Comparison of ENCODE assay signal across 11 cellular contexts in the genomic region with DNA sequence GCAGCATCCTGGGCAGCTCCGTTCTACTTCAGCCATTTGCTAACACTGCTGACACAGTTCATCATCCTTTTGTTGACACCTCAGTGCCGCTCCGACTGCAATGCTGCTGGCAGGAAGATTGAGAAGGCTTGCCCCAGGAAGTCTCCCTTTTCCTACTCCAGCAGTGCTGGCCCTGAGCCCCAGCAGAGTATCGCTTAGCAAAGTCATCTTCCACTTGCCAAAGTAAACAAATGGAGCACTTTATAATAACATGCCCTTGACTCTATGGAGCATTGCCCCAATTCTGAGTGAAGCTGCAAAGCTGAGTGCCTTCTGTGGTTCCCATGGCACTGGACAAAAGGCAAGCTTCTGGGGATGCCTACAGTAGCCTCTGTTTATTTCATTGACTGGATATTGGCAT. TPM values are rescaled to one million over a fixed set of nuclear protein-coding genes. Genes with fewer than 3 reads are reported as not detected.
A peak's percentile ranks its signal among the peaks of the same experiment; 100 is the strongest.
DNase-seq lines count a peak whose midpoint lies in the region; ATAC-seq and TF ChIP-seq lines count a peak whose summit lies in the region.
"Had no signal": no experiment of that assay in that cellular context is flagged by ENCODE, and none has a peak within 500 bp of the region (broad histone marks: within the 10 kb centered on the region; RNA-seq: fewer than 3 reads in every experiment).

No MANE protein-coding gene starts in this region.

- H3K36me3 ChIP-seq in endodermal cell (ENCODE audit: control insufficient read depth, insufficient read depth, low read length) (no peaks in the 10 kb centered on the region), neural progenitor cell (no peaks in the 10 kb centered on the region)

- H3K9ac ChIP-seq in endodermal cell (ENCODE audit: extremely low read depth, low read length, poor library complexity, severe bottlenecking) = no peak overlapping the region
- H3K9ac ChIP-seq in neural progenitor cell = no peak overlapping the region

- no peaks in the 10 kb centered on the region for H3K27me3 ChIP-seq in endodermal cell (ENCODE audit: control insufficient read depth, insufficient read depth, low read length, poor library complexity, severe bottlenecking)
- no peaks in the 10 kb centered on the region for H3K27me3 ChIP-seq in neural progenitor cell

- H3K27me3 Mint-ChIP-seq in endodermal cell (ENCODE audit: insufficient read depth) (peaks cover under 1% of the 10 kb centered on the region), neural progenitor cell (ENCODE audit: insufficient read depth, low read depth) (no peaks in the 10 kb centered on the region)

- no peaks in the 10 kb centered on the region for H3K9me3 ChIP-seq in endodermal cell (ENCODE audit: control insufficient read depth, low read length)
- no peaks in the 10 kb centered on the region for H3K9me3 ChIP-seq in neural progenitor cell (ENCODE audit: low read depth)

- no peaks in the 10 kb centered on the region for H4K20me1 ChIP-seq in neural progenitor cell (ENCODE audit: low read depth)

- H3K36me3 Mint-ChIP-seq in endodermal cell (ENCODE audit: low read depth) (no peaks in the 10 kb centered on the region), neural progenitor cell (no peaks in the 10 kb centered on the region)
- H3K36me3 Mint-ChIP-seq: activated naive CD4-positive, alpha-beta T cell treated with anti-CD3 and anti-CD28 coated beads, Interleukin-2, amount 50 U/mL, for 24 hours had no signal

- H3K9me3 Mint-ChIP-seq in endodermal cell (no peaks in the 10 kb centered on the region), neural progenitor cell (no peaks in the 10 kb centered on the region)
- H3K9me3 Mint-ChIP-seq: activated naive CD4-positive, alpha-beta T cell treated with anti-CD3 and anti-CD28 coated beads, Interleukin-2, amount 50 U/mL, for 24 hours had no signal

- WGBS in endodermal cell (ENCODE audit: insufficient coverage in 1 of 2, insufficient read length in 1 of 2), 2 experiments = 67 to 87% methylated on average over 3 to 4 of the region's 4 CpGs

- H3K4me3 Mint-ChIP-seq in endodermal cell (no peak overlapping the region), neural progenitor cell (no peak overlapping the region)
- H3K4me3 Mint-ChIP-seq: activated naive CD4-positive, alpha-beta T cell treated with anti-CD3 and anti-CD28 coated beads, Interleukin-2, amount 50 U/mL, for 24 hours had no signal

- TF ChIP-seq CTCF in endodermal cell (conservative IDR thresholded peaks at IDR 0.05) (no peak), neural progenitor cell (IDR thresholded peaks at IDR 0.05) (no peak)

- H2AFZ ChIP-seq in neural progenitor cell (replicated peaks) = no peak overlapping the region

- no peaks in the 10 kb centered on the region for H3K79me2 ChIP-seq in neural progenitor cell (ENCODE audit: low read depth)

- peaks cover 28% of the 10 kb centered on the region for H3K4me1 Mint-ChIP-seq in endodermal cell
- H3K4me1 Mint-ChIP-seq in neural progenitor cell = peaks cover 17% of the 10 kb centered on the region
- H3K4me1 Mint-ChIP-seq: activated naive CD4-positive, alpha-beta T cell treated with anti-CD3 and anti-CD28 coated beads, Interleukin-2, amount 50 U/mL, for 24 hours had no signal

- ATAC-seq in GM21619 (IDR thresholded peaks at IDR 0.05; ENCODE audit: unreplicated experiment) = no peak
- ATAC-seq: K562 had no signal

- H3K27ac ChIP-seq in endodermal cell (ENCODE audit: low read depth, low read length) = peak overlapping the region; percentile 72
- no peak overlapping the region for H3K27ac ChIP-seq in neural progenitor cell

- no peak overlapping the region for H3K4me3 ChIP-seq in endodermal cell (ENCODE audit: low read length)
- H3K4me3 ChIP-seq in neural progenitor cell = no peak overlapping the region
- H3K4me3 ChIP-seq: K562 had no signal

- H3K4me1 ChIP-seq in endodermal cell (ENCODE audit: control insufficient read depth, insufficient read depth, low read length) (peaks cover 16% of the 10 kb centered on the region), neural progenitor cell (no peaks in the 10 kb centered on the region)

- no peak overlapping the region for H3K4me2 ChIP-seq in neural progenitor cell

- H3K27ac Mint-ChIP-seq in endodermal cell = no peak overlapping the region
- peak overlapping the region; percentile 21 for H3K27ac Mint-ChIP-seq in neural progenitor cell
- H3K27ac Mint-ChIP-seq: activated naive CD4-positive, alpha-beta T cell treated with anti-CD3 and anti-CD28 coated beads, Interleukin-2, amount 50 U/mL, for 24 hours had no signal

- DNase-seq in DMS153 (lab: John Stamatoyannopoulos, UW) = peak; percentile 38
- peak; percentile 42 for DNase-seq in NCI-H2029 treated with DMSO at 0.1 percent for 48 hours (lab: John Stamatoyannopoulos, UW)
- no peak for DNase-seq in endodermal cell
- DNase-seq in neural progenitor cell (ENCODE audit: low spot score) = no peak
- no peak for DNase-seq in SW480 (ENCODE audit: low spot score)
- DNase-seq in GF-D8 (lab: John Stamatoyannopoulos, UW) = no peak
- no peak for DNase-seq in SKM-1 (lab: John Stamatoyannopoulos, UW; ENCODE audit: unreplicated experiment)
- DNase-seq: T-helper 2 cell had no signal

- H3F3A ChIP-seq in neural progenitor cell (ENCODE audit: low read depth) = no peaks in the 10 kb centered on the region

RNA-seq across cellular contexts. Expression of a gene that starts 32.2 kb away (rescaled TPM):
- total RNA-seq in endodermal cell (1 to 10 TPM; 4.1 to 6.5 TPM), neural progenitor cell (ENCODE audit: low replicate concordance) (0.51 and 1.3 TPM in 2 replicates)
- polyA plus RNA-seq in endodermal cell (2013, experiment 1 of 2) = 6.5 TPM
- polyA plus RNA-seq in endodermal cell (2013, experiment 2 of 2) = 10.4 TPM
- polyA plus RNA-seq: K562 had no signal

Comparison
In these comparisons a context has a peak if more than half of its experiments do, and no peak if none do; other contexts are left out.
1. DNase-seq: peak in DMS153 (single experiment) and NCI-H2029 treated with DMSO at 0.1 percent for 48 hours (single experiment); none in endodermal cell (single experiment), neural progenitor cell (single experiment), SW480 (single experiment), GF-D8 (single experiment) and SKM-1 (single experiment).